In the genomic region with DNA sequence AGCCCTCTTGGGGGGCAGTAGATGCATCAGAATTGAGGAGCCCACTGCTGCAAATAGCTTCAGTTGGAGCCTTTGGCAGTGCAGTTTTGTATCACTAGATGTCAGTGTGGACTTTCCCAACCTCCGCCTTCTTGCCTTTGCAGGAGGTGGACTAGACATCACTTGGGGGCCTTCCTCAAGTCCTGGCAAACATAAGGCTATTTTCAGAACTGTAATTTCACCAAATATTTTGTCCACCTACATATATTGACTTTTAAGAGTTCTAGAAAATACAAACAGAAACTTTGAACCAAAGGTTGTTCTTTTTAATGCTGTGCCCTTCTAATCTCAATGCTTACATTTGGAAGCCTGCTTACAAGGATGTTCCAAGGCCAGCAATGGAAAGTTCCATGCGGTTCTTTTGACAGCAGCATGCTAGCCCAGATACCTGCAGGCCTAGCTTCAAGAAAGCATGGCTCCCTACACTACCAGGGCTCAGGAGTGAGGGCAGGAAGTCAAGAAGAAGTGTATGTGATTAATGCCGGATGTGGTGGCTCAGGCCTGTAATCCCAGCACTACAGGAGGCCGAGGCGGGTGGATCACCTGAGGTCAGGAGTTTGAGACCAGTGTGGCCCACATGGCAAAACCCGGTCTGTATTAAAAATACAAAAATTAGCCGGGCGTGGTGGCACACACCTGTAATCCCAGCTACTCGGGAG, we compare ENCODE assay signal across 8 cellular contexts. TPM values are rescaled to one million over a fixed set of nuclear protein-coding genes. Genes with fewer than 3 reads are reported as not detected.
DNase-seq lines count a peak whose midpoint lies in the region; ATAC-seq, FAIRE-seq and TF ChIP-seq lines count a peak whose summit lies in the region.

No MANE protein-coding gene starts in this region.

- POLR2A ChIA-PET in AG04450 (lab: Yijun Ruan, JAX) (no interaction called here), GM12878 (lab: Charles Lee) (interaction anchor here (1.0 to 1.6 kb wide), 4 partner anchors 96 to 288 kb away, joined by 3 to 5 read pairs (median 4); no protein-coding TSS in a partner anchor)

- H3K4me2 ChIP-seq in GM12878 (ENCODE audit: control insufficient read depth, insufficient read depth) = no peak overlapping the region

- DNase-seq in AG04450 (ENCODE audit: low read depth, low spot score) (no peak), GM12891 (ENCODE audit: insufficient read length, low spot score) (no peak), Kasumi-1 (lab: John Stamatoyannopoulos, UW) (peak; percentile 84 to 90), T follicular helper cell (ENCODE audit: low read depth) (peak; percentile 38), GM12878 (ENCODE audit: low read depth, low spot score) (no peak), iPS-NIHi7 (ENCODE audit: extremely low spot score) (peak; percentile 64), cortex of kidney (lab: John Stamatoyannopoulos, UW) (no peak)
- DNase-seq in stimulated activated CD4-positive, alpha-beta T cell treated with anti-CD3 and anti-CD28 coated beads, Interleukin-2, amount 100 ng/mL, for 24 hours = peak; percentile 34 to 56

- no peaks in the 10 kb centered on the region for H4K20me1 ChIP-seq in GM12878 (ENCODE audit: control insufficient read depth, insufficient read depth)

- no peak for TF ChIP-seq EP300 in GM12878 (IDR thresholded peaks at IDR 0.05; ENCODE audit: borderline replicate concordance in 1 of 2, control insufficient read depth in 1 of 2, low read depth in 2 of 2, low read length in 2 of 2)

- FAIRE-seq in GM12891 (lab: Jason Lieb, UNC) (peak; percentile 79), GM12878 (lab: Jason Lieb, UNC) (peak; percentile 91)

- intact Hi-C loops in GM12878 (cut with micrococcal nuclease; ENCODE audit: unreplicated experiment) = loop anchor here (1.0 to 5.0 kb wide), 6 partner anchors 50 to 461 kb away; no protein-coding TSS in a partner anchor

- in situ Hi-C loops in GM12878 (cut with MboI) = loop anchor here (5.0 kb wide), 1 partner anchor 136 kb away; no protein-coding TSS in a partner anchor

- no peak overlapping the region for H3K9ac ChIP-seq in GM12878 (ENCODE audit: control insufficient read depth, insufficient read depth, low read length)

- SMC1A ChIA-PET in GM12878 (lab: Charles Lee; ENCODE audit: uncharacterized antibody, unreplicated experiment) = interaction anchor here (0.7 to 12.0 kb wide), 53 partner anchors 8 to 463 kb away, joined by 3 to 202 read pairs (median 4); a partner anchor contains a TSS

- H3K27me3 ChIP-seq in AG04450 (ENCODE audit: control insufficient read depth, insufficient read depth, low read length) = peaks cover 7% of the 10 kb centered on the region
- H3K27me3 ChIP-seq in GM12878 (replicated peaks in 1 of 2; ENCODE audit: control insufficient read depth in 2 of 2, insufficient read depth in 2 of 2, low read length in 1 of 2) = no peaks in the 10 kb centered on the region

- H3K4me3 ChIP-seq in AG04450 (ENCODE audit: low read depth, low read length) = no peak overlapping the region
- H3K4me3 ChIP-seq in GM12878 = no peak overlapping the region

- RAD21 ChIA-PET in GM12878 (lab: Charles Lee; ENCODE audit: unreplicated experiment) = interaction anchor here (0.6 to 8.1 kb wide), 46 partner anchors 8 to 698 kb away, joined by 3 to 108 read pairs (median 4); a partner anchor contains a TSS

- H3K4me1 ChIP-seq in GM12878 (ENCODE audit: control insufficient read depth, insufficient read depth, low read length) = peaks cover 9% of the 10 kb centered on the region; the same call in 1 of the 2 replicates

- TF ChIP-seq POLR2A in GM12891 (IDR thresholded peaks at IDR 0.05; ENCODE audit: low read depth, low read length) = no peak
- no peak for TF ChIP-seq POLR2A in GM12878 (IDR thresholded peaks at IDR 0.05; ENCODE audit: low read depth, low read length)

- peak; percentile 93 for ATAC-seq in GM12878

- H3K9me3 ChIP-seq in AG04450 (ENCODE audit: control insufficient read depth, insufficient read depth, low read length) (no peaks in the 10 kb centered on the region), GM12878 (replicated peaks; ENCODE audit: control insufficient read depth, insufficient read depth, low read length) (no peaks in the 10 kb centered on the region)

- no peak overlapping the region for H2AFZ ChIP-seq in GM12878 (ENCODE audit: control insufficient read depth, low read depth, low read length)

- CTCF ChIA-PET in AG04450 (lab: Charles Lee) = interaction anchor here (0.6 to 6.7 kb wide), 21 partner anchors 10 to 863 kb away, joined by 3 to 93 read pairs (median 3); no protein-coding TSS in a partner anchor
- CTCF ChIA-PET in GM12878 (lab: Yijun Ruan, JAX) = interaction anchor here (0.6 to 13.0 kb wide), 69 partner anchors 8 to 702 kb away, joined by 3 to 182 read pairs (median 5); a partner anchor contains a TSS

- peak; percentile 82 for TF ChIP-seq CTCF in AG04450 (IDR thresholded peaks at IDR 0.05; ENCODE audit: low read depth, low read length)
- peak; percentile 83 to 91 (median 84) for TF ChIP-seq CTCF in GM12878 (IDR thresholded peaks at IDR 0.05 in 2 of 3, conservative IDR thresholded peaks at IDR 0.05 in 1 of 3; ENCODE audit: control insufficient read depth in 2 of 3, extremely low read depth in 1 of 3, insufficient read depth in 1 of 3, low read depth in 3 of 3, low read length in 3 of 3)

- WGBS in GM12878 (ENCODE audit: insufficient coverage, insufficient replicate concordance, low lambda C conversion rate, missing lambda C conversion rate) = 68% methylated on average over 9 of the region's 9 CpGs

- no peaks in the 10 kb centered on the region for H3K79me2 ChIP-seq in GM12878 (ENCODE audit: control insufficient read depth, insufficient read depth, low read length)

- no peak overlapping the region for H3K27ac ChIP-seq in AG04450 (ENCODE audit: low read depth, low read length)
- H3K27ac ChIP-seq in GM12878 (ENCODE audit: control insufficient read depth, insufficient read depth) = no peak overlapping the region

- no TSS peak for BruUV-seq in GM12878 (replicated peaks; lab: Mats Ljungman, UMichigan)

- H3K36me3 ChIP-seq in GM12878 (ENCODE audit: control insufficient read depth in 2 of 2, insufficient read depth in 2 of 2, low read length in 1 of 2) = no peaks in the 10 kb centered on the region

- TF ChIP-seq RAD21 in GM12878 (IDR thresholded peaks at IDR 0.05; ENCODE audit: insufficient read depth, low read depth, low read length) = peak; percentile 93

TF ChIP-seq in GM12891, 5 proteins besides CTCF, POLR2A, EP300 and RAD21:
- TF ChIP-seq POU2F2 (IDR thresholded peaks at IDR 0.05; ENCODE audit: low read depth, low read length) (no peak), SPI1 (IDR thresholded peaks at IDR 0.05; ENCODE audit: low read depth, low read length) (no peak), PAX5 (IDR thresholded peaks at IDR 0.05; ENCODE audit: insufficient read depth, low read length, severe bottlenecking) (no peak)

TF ChIP-seq in GM12878, 131 proteins besides CTCF, POLR2A, EP300 and RAD21 (continues in another document):
- TF ChIP-seq MXI1 (IDR thresholded peaks at IDR 0.05; ENCODE audit: low read depth, low read length) = no peak
- TF ChIP-seq HDAC6 (IDR thresholded peaks at IDR 0.05; ENCODE audit: unreplicated experiment) = no peak
- 0 out of 2 replicates have a peak, but pooled peaks have one; percentile 58 for TF ChIP-seq YY1 (IDR thresholded peaks at IDR 0.05; ENCODE audit: low read depth, low read length)

RNA-seq across cellular contexts. Expression of a gene that starts 8.0 kb away (rescaled TPM):
- polyA plus RNA-seq in AG04450 (2011; rRNA removed) (0.56 and 0.74 TPM in 2 replicates), GM12878 (2011; rRNA removed) (9.3 and 15.3 TPM in 2 replicates), GM12878 (2014; fragmentation: Illumina TruSeq; extraction: Trizol) (10.5 and 12.9 TPM in 2 replicates), GM12878 (2014; fragmentation: Nextera tagmentation; extraction: Ambion mirVana) (1 to 10 TPM; 3.1 to 4.0 TPM), GM12878 (2014; rRNA removed) (9.6 and 9.7 TPM in 2 replicates), GM12878 (2016; fragmentation: Nextera tagmentation; extraction: Ambion mirVana) (1 to 10 TPM; 1.2 to 1.6 TPM)
- polyA minus RNA-seq in AG04450 (2011; rRNA and poly(A)+ RNA removed) = 0.09 and 0.43 TPM in 2 replicates
- 3.8 TPM for polyA plus RNA-seq in GM12891 (2012; ENCODE audit: low read depth, missing spikeins)
- total RNA-seq in GM12878 (2013; cell fraction: nucleolus; rRNA removed) = 35.6 and 39.6 TPM in 2 replicates
- total RNA-seq in GM12878 (2014; rRNA removed) (20.1 and 20.4 TPM in 2 replicates), GM12878 (2014; rRNA removed; fragmentation: Illumina TruSeq; extraction: Trizol) (10.2 and 11.8 TPM in 2 replicates), GM12878 (2021) (16.1 and 16.8 TPM in 2 replicates)
- polyA plus RNA-seq in GM12878 (2011; ENCODE audit: low read depth) = 2.0 TPM
- polyA plus RNA-seq in GM12878 (2011; cell fraction: cytosol; rRNA removed) = 3.2 and 3.8 TPM in 2 replicates
- 4.7 and 4.9 TPM in 2 replicates for polyA plus RNA-seq in GM12878 (2011; cell fraction: nucleus; rRNA removed)
- 5.0 and 5.9 TPM in 2 replicates for polyA plus RNA-seq in GM12878 (2012)
- polyA minus RNA-seq in GM12878 (2011; rRNA and poly(A)+ RNA removed) = 5.7 and 8.9 TPM in 2 replicates
- polyA minus RNA-seq in GM12878 (2011; cell fraction: cytosol; rRNA and poly(A)+ RNA removed) = 4.8 and 4.9 TPM in 2 replicates
- polyA minus RNA-seq in GM12878 (2011; cell fraction: nucleus; rRNA and poly(A)+ RNA removed) = 19.3 and 41.0 TPM in 2 replicates

Comparison
In these comparisons a context has a peak if more than half of its experiments do, and no peak if none do; other contexts are left out.
1. DNase-seq: peak in Kasumi-1 (2 of 2), T follicular helper cell (single experiment), iPS-NIHi7 (single experiment) and stimulated activated CD4-positive, alpha-beta T cell treated with anti-CD3 and anti-CD28 coated beads, Interleukin-2, amount 100 ng/mL, for 24 hours (2 of 2); none in AG04450 (single experiment), GM12891 (single experiment), GM12878 (single experiment) and cortex of kidney (single experiment).